In genomic region chr7:102873470-102874165, GRCh38 we compare ENCODE assay signal across 12 cellular contexts. TPM values are rescaled to one million over a fixed set of nuclear protein-coding genes. Genes with fewer than 3 reads are reported as not detected.
DNase-seq lines count a peak whose midpoint lies in the region; ATAC-seq, FAIRE-seq and TF ChIP-seq lines count a peak whose summit lies in the region.
"Had no signal": no experiment of that assay in that cellular context is flagged by ENCODE, and none has a peak within 500 bp of the region (broad histone marks: within the 10 kb centered on the region; RNA-seq: fewer than 3 reads in every experiment).

No MANE protein-coding gene starts in this region.

- H3K27me3 ChIP-seq in HepG2 (ENCODE audit: control insufficient read depth in 1 of 2, insufficient read depth in 2 of 2, low read length in 2 of 2): no peaks in the 10 kb centered on the region; a peak in 1 of 5 replicates
- H3K27me3 ChIP-seq in right lobe of liver: no peaks in the 10 kb centered on the region
- H3K27me3 ChIP-seq in SJCRH30: no peaks in the 10 kb centered on the region

- H2AFZ ChIP-seq in HepG2 (ENCODE audit: low read length): no peak overlapping the region

- no peaks in the 10 kb centered on the region for H3K79me2 ChIP-seq in HepG2 (ENCODE audit: insufficient read depth, low read length)

- no peaks in the 10 kb centered on the region for H3K27me3 Mint-ChIP-seq in type B pancreatic cell

- H3K36me3 ChIP-seq in HepG2 (replicated peaks in 1 of 2; ENCODE audit: control insufficient read depth in 1 of 2, insufficient read depth in 2 of 2, low read length in 2 of 2): no peaks in the 10 kb centered on the region
- no peaks in the 10 kb centered on the region for H3K36me3 ChIP-seq in right lobe of liver
- no peaks in the 10 kb centered on the region for H3K36me3 ChIP-seq in SJCRH30

- in situ Hi-C loops in HepG2 (cut with HindIII; ENCODE audit: extremely low pct_ligation_motif_present, low pct_unique_long_range_greater_than_20kb): no loop called here

- peak overlapping the region; percentile 35; the same call in 1 of the 2 replicates for H3K9ac ChIP-seq in HepG2 (ENCODE audit: insufficient read depth, low read depth, low read length)

- H3K9me3 ChIP-seq in HepG2 (ENCODE audit: low read length) (no peaks in the 10 kb centered on the region), right lobe of liver (no peaks in the 10 kb centered on the region), SJCRH30 (replicated peaks) (no peaks in the 10 kb centered on the region)

- DNase-seq in HepG2 (ENCODE audit: low spot score) (no peak), right lobe of liver (no peak), SJCRH30 (no peak), type B pancreatic cell (ENCODE audit: extremely low spot score, unreplicated experiment) (no peak), GM03348 (ENCODE audit: low spot score) (no peak), AML-193 (lab: John Stamatoyannopoulos, UW) (no peak), NCI-H146 treated with DMSO at 0.1 percent for 48 hours (lab: John Stamatoyannopoulos, UW; ENCODE audit: unreplicated experiment) (no peak)
- DNase-seq: small intestine, substantia nigra had no signal

- POLR2A ChIA-PET in HepG2 (lab: Yijun Ruan, JAX): interaction anchor here (0.9 to 2.5 kb wide), 5 partner anchors 13 to 202 kb away, joined by 3 to 7 read pairs (median 3); partner anchors contain the start of genes ARMC10 and FBXL13

- no peaks in the 10 kb centered on the region for H4K20me1 ChIP-seq in HepG2 (ENCODE audit: insufficient read depth, low read length)

- H3K4me1 ChIP-seq in HepG2 (ENCODE audit: insufficient read depth, low read length): peaks cover 64% of the 10 kb centered on the region
- H3K4me1 ChIP-seq in right lobe of liver: no peaks in the 10 kb centered on the region
- peaks cover 50% of the 10 kb centered on the region for H3K4me1 ChIP-seq in SJCRH30

- peak overlapping the region; percentile 74 for H3K27ac Mint-ChIP-seq in type B pancreatic cell

- H3K36me3 Mint-ChIP-seq in type B pancreatic cell: no peaks in the 10 kb centered on the region

- FAIRE-seq in HepG2 (lab: Jason Lieb, UNC): no peak
- FAIRE-seq: small intestine had no signal

- peaks cover 8% of the 10 kb centered on the region for H3K9me3 Mint-ChIP-seq in type B pancreatic cell

- CTCF ChIA-PET in HepG2 (lab: Yijun Ruan, JAX; ENCODE audit: low intra/inter-chr PET ratio, low total read pairs): no interaction called here

- intact Hi-C loops in HepG2 (cut with micrococcal nuclease; ENCODE audit: unreplicated experiment): no loop called here
- intact Hi-C loops in right lobe of liver (cut with DNase I): no loop called here

- no peak for TF ChIP-seq EP300 in HepG2 (IDR thresholded peaks at IDR 0.05; ENCODE audit: low read depth in 2 of 2, low read length in 2 of 2)
- no peak for TF ChIP-seq EP300 in HepG2 (CRISPR knock-in tag; IDR thresholded peaks at IDR 0.05; ENCODE audit: borderline replicate concordance)

- ATAC-seq in HepG2 (peak; percentile 39), right lobe of liver (no peak), HG02885 (IDR thresholded peaks at IDR 0.05; ENCODE audit: poor library complexity, unreplicated experiment) (peak; percentile 19)
- ATAC-seq: left lobe of liver had no signal

- H3K4me1 Mint-ChIP-seq in type B pancreatic cell (ENCODE audit: unreplicated experiment): peaks cover 33% of the 10 kb centered on the region

- H3K4me2 ChIP-seq in HepG2 (ENCODE audit: low read depth, low read length): peak overlapping the region; percentile 40

- no peak overlapping the region; a peak in 1 of 6 replicates for H3K4me3 ChIP-seq in HepG2 (replicated peaks in 1 of 3; ENCODE audit: insufficient read depth in 1 of 3, low read depth in 2 of 3, low read length in 3 of 3)
- no peak overlapping the region for H3K4me3 ChIP-seq in right lobe of liver
- no peak overlapping the region for H3K4me3 ChIP-seq in SJCRH30
- H3K4me3 ChIP-seq: SK-N-MC had no signal

- TF ChIP-seq CTCF in HepG2 (CRISPR knock-in tag; IDR thresholded peaks at IDR 0.05): no peak
- TF ChIP-seq CTCF in right lobe of liver (IDR thresholded peaks at IDR 0.05): no peak
- TF ChIP-seq CTCF in type B pancreatic cell (conservative IDR thresholded peaks at IDR 0.05): no peak

- TF ChIP-seq POLR2A in HepG2 (IDR thresholded peaks at IDR 0.05; ENCODE audit: insufficient read depth in 1 of 2, low read depth in 2 of 2, low read length in 2 of 2): no peak
- TF ChIP-seq POLR2A in right lobe of liver (IDR thresholded peaks at IDR 0.05): no peak

- WGBS in HepG2 (ENCODE audit: low lambda C conversion rate): 54% methylated on average over 4 of the region's 4 CpGs
- 80% methylated on average over 3 of the region's 4 CpGs for WGBS in right lobe of liver (ENCODE audit: insufficient coverage, low coverage, low lambda C conversion rate, missing lambda C conversion rate)

- H3K27ac ChIP-seq in HepG2 (ENCODE audit: extremely low read length, insufficient read depth, low read length) (peak overlapping the region; percentile 62), right lobe of liver (no peak overlapping the region), SJCRH30 (peak overlapping the region; percentile 86)
- H3K27ac ChIP-seq: SK-N-MC had no signal

- no TSS peak for BruUV-seq in HepG2 (replicated peaks; lab: Mats Ljungman, UMichigan)

- no peak overlapping the region for H3K4me3 Mint-ChIP-seq in type B pancreatic cell

- TF ChIP-seq RAD21 in HepG2 (CRISPR knock-in tag; IDR thresholded peaks at IDR 0.05): no peak

TF ChIP-seq in HepG2, 621 proteins besides CTCF, POLR2A, EP300 and RAD21 (continues in another document):
- peak; percentile 18; the same call in 1 of the 2 replicates for TF ChIP-seq HDAC1 (CRISPR knock-in tag; IDR thresholded peaks at IDR 0.05)
- TF ChIP-seq SP5 (CRISPR knock-in tag; IDR thresholded peaks at IDR 0.05; ENCODE audit: borderline replicate concordance, low read depth): no peak
- TF ChIP-seq NR2F2 (IDR thresholded peaks at IDR 0.05; ENCODE audit: borderline replicate concordance, low read depth): peak; percentile 75
- peak; percentile 56 for TF ChIP-seq RARA (CRISPR knock-in tag; IDR thresholded peaks at IDR 0.05)
- TF ChIP-seq HNF4G (IDR thresholded peaks at IDR 0.05; ENCODE audit: borderline replicate concordance, low read depth, low read length): peak; percentile 62
- no peak for TF ChIP-seq HNF4G (CRISPR knock-in tag; IDR thresholded peaks at IDR 0.05; ENCODE audit: borderline replicate concordance, low read depth)
- TF ChIP-seq IRF2 (CRISPR knock-in tag; IDR thresholded peaks at IDR 0.05): peak; percentile 32; the same call in 1 of the 2 replicates
- TF ChIP-seq HOMEZ (CRISPR knock-in tag; IDR thresholded peaks at IDR 0.05; ENCODE audit: low read depth): peak; percentile 58; the same call in 1 of the 2 replicates
- no peak for TF ChIP-seq TCF12 (IDR thresholded peaks at IDR 0.05)
- TF ChIP-seq TCF12 (CRISPR knock-in tag; IDR thresholded peaks at IDR 0.05): no peak
- no peak for TF ChIP-seq CBX2 (IDR thresholded peaks at IDR 0.05; ENCODE audit: low read depth, low read length)
- no peak for TF ChIP-seq CBX2 (CRISPR knock-in tag; IDR thresholded peaks at IDR 0.05; ENCODE audit: low read depth)
- TF ChIP-seq REPIN1 (CRISPR knock-in tag; IDR thresholded peaks at IDR 0.05; ENCODE audit: borderline replicate concordance, low read depth): no peak
- TF ChIP-seq HOXA3 (CRISPR knock-in tag; IDR thresholded peaks at IDR 0.05): no peak
- TF ChIP-seq SOX5 (CRISPR knock-in tag; IDR thresholded peaks at IDR 0.05; ENCODE audit: borderline replicate concordance): 0 out of 2 replicates have a peak, but pooled peaks have one; percentile 24
- TF ChIP-seq LCORL (IDR thresholded peaks at IDR 0.05): no peak
- peak; percentile 55; the same call in 1 of the 2 replicates for TF ChIP-seq LCORL (CRISPR knock-in tag; IDR thresholded peaks at IDR 0.05)

RNA-seq across cellular contexts. Expression of gene LRRC17, which starts 39.2 kb away (rescaled TPM):
- total RNA-seq in HepG2 (2016; rRNA removed; fragmentation: Illumina TruSeq; extraction: Trizol): 0.20 and 0.38 TPM in 2 replicates
- total RNA-seq in HepG2 (2016; cell fraction: cytosol; rRNA removed; fragmentation: Illumina TruSeq; extraction: Trizol; ENCODE audit: low read depth): 0.26 TPM in 1 of 2 replicates, not detected in the other
- total RNA-seq in HepG2 (2016; cell fraction: insoluble cytoplasmic fraction; rRNA removed; fragmentation: Illumina TruSeq; extraction: Trizol): 0.27 and 0.58 TPM in 2 replicates
- total RNA-seq in HepG2 (2016; cell fraction: membrane; rRNA removed; fragmentation: Illumina TruSeq; extraction: Trizol): 0.10 and 0.22 TPM in 2 replicates
- total RNA-seq in HepG2 (2016; cell fraction: nucleus; rRNA removed; fragmentation: Illumina TruSeq; extraction: Trizol): 0.37 and 0.88 TPM in 2 replicates
- polyA plus RNA-seq in HepG2 (2011; rRNA removed): 0.66 and 0.67 TPM in 2 replicates
- polyA plus RNA-seq in HepG2 (2011; cell fraction: cytosol; rRNA removed): 0.28 and 0.50 TPM in 2 replicates
- polyA plus RNA-seq in HepG2 (2011; cell fraction: nucleus; rRNA removed): 0.55 and 0.69 TPM in 2 replicates
- 2.7 and 9.0 TPM in 2 replicates for polyA plus RNA-seq in HepG2 (2012)
- polyA plus RNA-seq in HepG2 (2016; cell fraction: cytosol; fragmentation: Illumina TruSeq; extraction: Trizol; ENCODE audit: low read depth): 0.09 TPM in 1 of 2 replicates, not detected in the other
- polyA plus RNA-seq in HepG2 (2016; cell fraction: insoluble cytoplasmic fraction; fragmentation: Illumina TruSeq; extraction: Trizol; ENCODE audit: low read depth): 0.13 and 0.32 TPM in 2 replicates
- 0.20 TPM in 1 of 2 replicates, not detected in the other for polyA plus RNA-seq in HepG2 (2016; cell fraction: membrane; fragmentation: Illumina TruSeq; extraction: Trizol; ENCODE audit: low read depth)
- 0.46 and 1.2 TPM in 2 replicates for polyA plus RNA-seq in HepG2 (2016; cell fraction: nucleus; fragmentation: Illumina TruSeq; extraction: Trizol; ENCODE audit: insufficient read depth, low read depth)
- not detected in 2 replicates for polyA minus RNA-seq in HepG2 (2011; rRNA and poly(A)+ RNA removed; ENCODE audit: low replicate concordance)
- not detected in 2 replicates for polyA minus RNA-seq in HepG2 (2011; cell fraction: cytosol; rRNA and poly(A)+ RNA removed)
- polyA minus RNA-seq in HepG2 (2011; cell fraction: nucleus; rRNA and poly(A)+ RNA removed): 0.26 and 1.4 TPM in 2 replicates
- total RNA-seq in right lobe of liver: 1 to 10 TPM in 3 of 6 experiments, under 1 TPM in 3; 0.64 to 1.8 (median 1.3) TPM
- 67.1 and 71.2 TPM in 2 replicates for total RNA-seq in SJCRH30 (2014; rRNA removed; shearing (Covaris generic))
- total RNA-seq in type B pancreatic cell (ENCODE audit: low replicate concordance): 1.5 and 68.3 TPM in 2 replicates

Comparison
In these comparisons a context has a peak if more than half of its experiments do, and no peak if none do; other contexts are left out.
1. ATAC-seq: peak in HepG2 (single experiment) and HG02885 (single experiment); none in right lobe of liver (0 of 4).
2. H3K27ac ChIP-seq: peak in HepG2 (single experiment) and SJCRH30 (single experiment); none in right lobe of liver (0 of 3).